ENCODE assay signal across 20 cellular contexts in the genomic region with DNA sequence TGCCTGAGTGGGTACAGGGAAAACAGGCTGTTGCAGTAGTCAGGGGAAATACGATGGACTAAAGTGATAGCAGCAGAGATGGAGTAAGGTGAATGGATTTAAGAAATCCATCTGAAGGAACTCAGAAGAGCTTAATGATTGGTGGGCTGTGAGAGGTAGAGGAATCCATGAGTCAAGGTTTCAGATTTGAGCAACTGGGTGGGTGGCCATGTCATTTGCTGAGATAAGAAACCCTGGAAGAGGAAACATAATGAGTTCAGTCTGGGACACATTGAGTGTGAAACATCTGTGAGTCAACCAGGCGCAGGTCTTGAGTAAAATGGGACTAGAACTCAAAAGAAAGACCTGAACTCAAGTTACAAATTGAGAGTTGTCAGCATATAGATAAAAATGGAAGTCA. TPM values are rescaled to one million over a fixed set of nuclear protein-coding genes. Genes with fewer than 3 reads are reported as not detected.
DNase-seq lines count a peak whose midpoint lies in the region; ATAC-seq and TF ChIP-seq lines count a peak whose summit lies in the region.
"Had no signal": no experiment of that assay in that cellular context is flagged by ENCODE, and none has a peak within 500 bp of the region (broad histone marks: within the 10 kb centered on the region; RNA-seq: fewer than 3 reads in every experiment).

No MANE protein-coding gene starts in this region.

- H3K27me3 ChIP-seq in breast epithelium, result no peaks in the 10 kb centered on the region
- H3K27me3 ChIP-seq: BLaER1, heart right ventricle, neutrophil, tibial artery had no signal

- no peaks in the 10 kb centered on the region for H3K36me3 Mint-ChIP-seq in activated T-helper 17 cell treated with anti-CD3 and anti-CD28 coated beads, Interleukin-2, amount 50 U/mL, for 72 hours (ENCODE audit: low read depth)

- ATAC-seq in activated T-helper 17 cell treated with anti-CD3 and anti-CD28 coated beads, Interleukin-2, amount 50 U/mL, for 72 hours (replicated peaks), result peak; percentile 94
- ATAC-seq: heart right ventricle, SK-N-SH treated with all-trans-retinoic acid at 6 μM for 48 hours had no signal

- H3K27ac Mint-ChIP-seq in activated T-helper 17 cell treated with anti-CD3 and anti-CD28 coated beads, Interleukin-2, amount 50 U/mL, for 72 hours, result peak overlapping the region; percentile 40
- H3K27ac Mint-ChIP-seq: activated B cell treated with CpG ODN at 0.5 μM for 24 hours; activated naive CD8-positive, alpha-beta T cell had no signal

- H3K9me3 ChIP-seq in breast epithelium, result no peaks in the 10 kb centered on the region
- H3K9me3 ChIP-seq: BLaER1, heart right ventricle, neutrophil, tibial artery had no signal

- H3K4me1 Mint-ChIP-seq in activated T-helper 17 cell treated with anti-CD3 and anti-CD28 coated beads, Interleukin-2, amount 50 U/mL, for 72 hours, result peaks cover 16% of the 10 kb centered on the region
- H3K4me1 Mint-ChIP-seq: activated B cell treated with CpG ODN at 0.5 μM for 24 hours had no signal

- peak; percentile 18 for DNase-seq in Daoy (ENCODE audit: low read depth)
- peak; percentile 71 for DNase-seq in fibroblast of the aortic adventitia (ENCODE audit: low read depth)
- DNase-seq in HPDE6-E6E7 (ENCODE audit: extremely low spot score), result no peak
- no peak for DNase-seq in HuH-7 (ENCODE audit: low spot score)
- DNase-seq in activated gamma-delta T cell treated with Interleukin-2 at 50 U/mL for 16 hours, result no peak
- DNase-seq in breast epithelium (ENCODE audit: low spot score in 2 of 2), result no peak
- DNase-seq: activated B cell treated with CpG ODN at 0.5 μM for 24 hours, cerebellar nuclear complex, H7, heart right ventricle, kidney glomerular epithelial cell, midbrain, NCI-H345, tibial artery had no signal

- no peaks in the 10 kb centered on the region for H3K27me3 Mint-ChIP-seq in activated T-helper 17 cell treated with anti-CD3 and anti-CD28 coated beads, Interleukin-2, amount 50 U/mL, for 72 hours
- H3K27me3 Mint-ChIP-seq: activated B cell treated with CpG ODN at 0.5 μM for 24 hours had no signal

- no peaks in the 10 kb centered on the region for H3K36me3 ChIP-seq in breast epithelium
- H3K36me3 ChIP-seq: BLaER1, heart right ventricle, neutrophil, tibial artery had no signal

- no peaks in the 10 kb centered on the region for H3K4me1 ChIP-seq in breast epithelium
- H3K4me1 ChIP-seq: BLaER1, heart right ventricle, tibial artery had no signal

- intact Hi-C loops in breast epithelium (cut with DNase I; ENCODE audit: low total_unique reads), result no loop called here

- no peak for TF ChIP-seq CTCF in 22Rv1 (IDR thresholded peaks at IDR 0.05)
- no peak for TF ChIP-seq CTCF in fibroblast of the aortic adventitia (IDR thresholded peaks at IDR 0.05; ENCODE audit: insufficient read depth, low read length)
- no peak for TF ChIP-seq CTCF in breast epithelium (IDR thresholded peaks at IDR 0.05)

- H3K4me3 ChIP-seq in fibroblast of the aortic adventitia (ENCODE audit: low read depth, low read length) (no peak overlapping the region), breast epithelium (no peak overlapping the region)
- H3K4me3 ChIP-seq: BLaER1, heart right ventricle, tibial artery had no signal

- TF ChIP-seq POLR2A in breast epithelium (IDR thresholded peaks at IDR 0.05), result no peak

- peak overlapping the region; percentile 1 for H3K4me3 Mint-ChIP-seq in activated T-helper 17 cell treated with anti-CD3 and anti-CD28 coated beads, Interleukin-2, amount 50 U/mL, for 72 hours
- H3K4me3 Mint-ChIP-seq: activated B cell treated with CpG ODN at 0.5 μM for 24 hours; activated naive CD8-positive, alpha-beta T cell had no signal

- H3K9me3 Mint-ChIP-seq in activated T-helper 17 cell treated with anti-CD3 and anti-CD28 coated beads, Interleukin-2, amount 50 U/mL, for 72 hours, result no peaks in the 10 kb centered on the region
- H3K9me3 Mint-ChIP-seq: activated B cell treated with CpG ODN at 0.5 μM for 24 hours had no signal

- H3K27ac ChIP-seq in 22Rv1 (peak overlapping the region; percentile 37; the same call in 1 of the 2 replicates), breast epithelium (no peak overlapping the region)
- H3K27ac ChIP-seq: BLaER1, heart right ventricle, neutrophil, tibial artery had no signal

RNA-seq across cellular contexts. Expression of a gene that starts 19.7 kb away (rescaled TPM):
- total RNA-seq in Daoy (2014; rRNA removed; shearing (Covaris generic)), result 79.5 and 113 TPM in 2 replicates
- 10 to 100 TPM; 48.4 to 76.7 TPM for total RNA-seq in activated T-helper 17 cell treated with anti-CD3 and anti-CD28 coated beads, Interleukin-2, amount 50 U/mL, for 72 hours
- total RNA-seq in fibroblast of the aortic adventitia (ENCODE audit: low replicate concordance), result 77.7 and 95.7 TPM in 2 replicates
- total RNA-seq in breast epithelium, result 10 to 100 TPM; 48.0 to 65.6 (median 54.7) TPM

RNA-seq across cellular contexts. Expression of a gene that starts 32.9 kb away (rescaled TPM):
- 0.74 and 4.3 TPM in 2 replicates for total RNA-seq in Daoy (2014; rRNA removed; shearing (Covaris generic))
- 1 to 10 TPM; 4.2 to 4.4 TPM for total RNA-seq in activated T-helper 17 cell treated with anti-CD3 and anti-CD28 coated beads, Interleukin-2, amount 50 U/mL, for 72 hours
- total RNA-seq in fibroblast of the aortic adventitia (ENCODE audit: low replicate concordance), result 14.9 and 22.2 TPM in 2 replicates
- 10 to 100 TPM; 11.5 to 22.1 (median 21.1) TPM for total RNA-seq in breast epithelium

Comparison
In these comparisons a context has a peak if more than half of its experiments do, and no peak if none do; other contexts are left out.
1. DNase-seq: peak in Daoy (single experiment) and fibroblast of the aortic adventitia (single experiment); none in HPDE6-E6E7 (single experiment), HuH-7 (single experiment), activated gamma-delta T cell treated with Interleukin-2 at 50 U/mL for 16 hours (single experiment) and breast epithelium (0 of 2).